In genomic region chr19:39422020-39422419, GRCh38 we compare ENCODE assay signal across 1 cellular context.
TF ChIP-seq lines count a peak whose summit lies in the region.

No MANE protein-coding gene starts in this region.

TF ChIP-seq in HepG2, 621 proteins besides CTCF, POLR2A, EP300 and RAD21:
- peak; percentile 52 to 71; a peak in 3 of 4 replicates for TF ChIP-seq MAFK (conservative IDR thresholded peaks at IDR 0.05 in 1 of 2, IDR thresholded peaks at IDR 0.05 in 1 of 2; ENCODE audit: low read length in 2 of 2)
- peak; percentile 42; the same call in 1 of the 2 replicates for TF ChIP-seq MAFF (IDR thresholded peaks at IDR 0.05; ENCODE audit: low read depth, low read length)
- no peak for TF ChIP-seq GLI4 (CRISPR knock-in tag; IDR thresholded peaks at IDR 0.05; ENCODE audit: borderline replicate concordance)
TF ChIP-seq in HepG2: peak in this region for 2.
